19 cellular contexts compared by ENCODE assay signal in the genomic region with DNA sequence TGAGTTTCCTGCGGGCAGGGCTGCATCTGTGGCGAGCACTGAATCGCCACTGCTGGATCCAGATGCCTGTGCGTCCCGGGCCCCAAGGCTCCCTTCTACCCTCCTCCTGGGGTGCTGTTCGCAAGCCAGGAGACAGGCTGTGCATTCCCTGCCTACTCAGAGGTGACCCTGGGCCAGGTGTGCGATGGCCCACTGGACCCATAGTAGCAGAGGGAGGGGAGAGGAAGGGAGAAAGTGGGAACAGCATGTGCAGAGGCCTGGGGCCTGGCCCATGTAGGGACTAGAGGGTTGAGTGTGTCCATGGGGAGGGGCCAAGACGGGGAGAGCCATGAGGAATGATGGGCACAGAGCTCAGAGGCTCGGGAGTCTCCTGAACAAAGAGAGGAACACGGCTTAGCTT. TPM values are rescaled to one million over a fixed set of nuclear protein-coding genes. Genes with fewer than 3 reads are reported as not detected.
DNase-seq lines count a peak whose midpoint lies in the region; ATAC-seq and TF ChIP-seq lines count a peak whose summit lies in the region.
"Had no signal": no experiment of that assay in that cellular context is flagged by ENCODE, and none has a peak within 500 bp of the region (broad histone marks: within the 10 kb centered on the region; RNA-seq: fewer than 3 reads in every experiment).

No MANE protein-coding gene starts in this region.

- no peak for DNase-seq in Right ventricle myocardium inferior (ENCODE audit: missing footprints)
- no peak for DNase-seq in right atrium auricular region (ENCODE audit: low spot score)
- DNase-seq in esophagus muscularis mucosa (ENCODE audit: extremely low spot score), result no peak
- no peak for DNase-seq in upper lobe of right lung
- DNase-seq in COLO668 (lab: John Stamatoyannopoulos, UW; ENCODE audit: unreplicated experiment), result no peak
- no peak for DNase-seq in NCI-H526 (lab: John Stamatoyannopoulos, UW)
- DNase-seq in CD4-positive, alpha-beta memory T cell, result no peak
- DNase-seq: activated T-cell treated with anti-CD3 and anti-CD28 coated beads for 4 hours; CD4-positive, CD25-positive, alpha-beta regulatory T cell; effector memory CD4-positive, alpha-beta T cell; KG1; NCI-H2171; stimulated activated CD4-positive, alpha-beta T cell treated with anti-CD3 and anti-CD28 coated beads, Interleukin-12 subunit alpha, Interleukin-12 subunit beta, amount 100 ng/mL, for 4 hours; stimulated activated naive CD4-positive, alpha-beta T cell; T-helper 2 cell had no signal

- no peaks in the 10 kb centered on the region for H3K27me3 ChIP-seq in right atrium auricular region
- H3K27me3 ChIP-seq in esophagus muscularis mucosa, result no peaks in the 10 kb centered on the region
- H3K27me3 ChIP-seq in muscle layer of colon (ENCODE audit: control insufficient read depth in 1 of 2, insufficient read depth in 2 of 2, low read length in 2 of 2), result no peaks in the 10 kb centered on the region
- H3K27me3 ChIP-seq in upper lobe of right lung, result no peaks in the 10 kb centered on the region
- H3K27me3 ChIP-seq in CD4-positive, alpha-beta memory T cell (ENCODE audit: insufficient read depth, low read length), result no peaks in the 10 kb centered on the region
- H3K27me3 ChIP-seq: gastroesophageal sphincter had no signal

- H3K27ac ChIP-seq in right atrium auricular region (peak overlapping the region in 1 of 2 donors; percentile 1), esophagus muscularis mucosa (replicated peaks in 1 of 4) (peak overlapping the region in 3 of 4 donors; percentile 49 to 61 (median 56)), muscle layer of colon (ENCODE audit: low read depth, low read length) (peak overlapping the region; percentile 2), upper lobe of right lung (no peak overlapping the region)
- no peak overlapping the region for H3K27ac ChIP-seq in CD4-positive, alpha-beta memory T cell (ENCODE audit: low read depth, low read length)

- H3K27ac Mint-ChIP-seq in CD4-positive, alpha-beta memory T cell, result no peak overlapping the region

- H3K4me3 Mint-ChIP-seq in CD4-positive, alpha-beta memory T cell, result no peak overlapping the region
- H3K4me3 Mint-ChIP-seq: CD4-positive, CD25-positive, alpha-beta regulatory T cell had no signal

- WGBS in esophagus muscularis mucosa, result 66% methylated on average over 10 of the region's 10 CpGs

- no peak overlapping the region for H3K9ac ChIP-seq in muscle layer of colon (ENCODE audit: low read length)

- H3K4me1 ChIP-seq in right atrium auricular region, result peaks cover 0 to 30% of the 10 kb centered on the region in 2 donors
- H3K4me1 ChIP-seq in esophagus muscularis mucosa, result peaks cover 32 to 72% (median 58%) of the 10 kb centered on the region in 4 donors
- H3K4me1 ChIP-seq in muscle layer of colon (ENCODE audit: insufficient read depth, low read length), result peaks cover 53% of the 10 kb centered on the region
- peaks cover 8% of the 10 kb centered on the region for H3K4me1 ChIP-seq in upper lobe of right lung
- peaks cover 10% of the 10 kb centered on the region for H3K4me1 ChIP-seq in CD4-positive, alpha-beta memory T cell (ENCODE audit: insufficient read depth, low read length)

- no peak for TF ChIP-seq CTCF in right atrium auricular region (IDR thresholded peaks at IDR 0.05)
- TF ChIP-seq CTCF in esophagus muscularis mucosa (IDR thresholded peaks at IDR 0.05), result no peak
- no peak for TF ChIP-seq CTCF in upper lobe of right lung (IDR thresholded peaks at IDR 0.05)

- H3K4me3 ChIP-seq in right atrium auricular region, result no peak overlapping the region
- no peak overlapping the region for H3K4me3 ChIP-seq in esophagus muscularis mucosa
- no peak overlapping the region for H3K4me3 ChIP-seq in muscle layer of colon (ENCODE audit: low read depth in 1 of 2, low read length in 2 of 2)
- no peak overlapping the region for H3K4me3 ChIP-seq in upper lobe of right lung
- no peak overlapping the region for H3K4me3 ChIP-seq in CD4-positive, alpha-beta memory T cell (ENCODE audit: low read length in 2 of 2)
- H3K4me3 ChIP-seq: gastroesophageal sphincter had no signal

- intact Hi-C loops in Right ventricle myocardium inferior (cut with DNase I), result no loop called here
- intact Hi-C loops in esophagus muscularis mucosa (cut with DNase I), result no loop called here
- intact Hi-C loops in upper lobe of right lung (cut with DNase I), result no loop called here
- intact Hi-C loops in CD4-positive, alpha-beta memory T cell (cut with micrococcal nuclease), result no loop called here

- POLR2A ChIA-PET in CD4-positive, alpha-beta memory T cell (lab: Charles Lee; ENCODE audit: partially characterized antibody), result no interaction called here

- peak; percentile 22 for ATAC-seq in Right ventricle myocardium inferior
- peak; percentile 20 for ATAC-seq in upper lobe of right lung
- ATAC-seq: activated naive CD4-positive, alpha-beta T cell treated with anti-CD3 and anti-CD28 coated beads, Interleukin-2, amount 50 U/mL, for 72 hours had no signal

- H3K9me3 ChIP-seq in right atrium auricular region, result peaks cover 0 to 8% of the 10 kb centered on the region in 2 donors
- no peaks in the 10 kb centered on the region for H3K9me3 ChIP-seq in esophagus muscularis mucosa
- no peaks in the 10 kb centered on the region for H3K9me3 ChIP-seq in muscle layer of colon (ENCODE audit: low read length)
- H3K9me3 ChIP-seq in upper lobe of right lung, result no peaks in the 10 kb centered on the region
- no peaks in the 10 kb centered on the region for H3K9me3 ChIP-seq in CD4-positive, alpha-beta memory T cell (ENCODE audit: control insufficient read depth in 1 of 2, low read length in 2 of 2)
- H3K9me3 ChIP-seq: gastroesophageal sphincter had no signal

- TF ChIP-seq EP300 in esophagus muscularis mucosa (IDR thresholded peaks at IDR 0.05), result no peak

- H3K27me3 Mint-ChIP-seq in CD4-positive, alpha-beta memory T cell, result no peaks in the 10 kb centered on the region
- H3K27me3 Mint-ChIP-seq: CD4-positive, CD25-positive, alpha-beta regulatory T cell had no signal

- peaks cover 0 to 10% (median 2%) of the 10 kb centered on the region in 8 donors for H3K9me3 Mint-ChIP-seq in CD4-positive, alpha-beta memory T cell
- H3K9me3 Mint-ChIP-seq: activated naive CD4-positive, alpha-beta T cell treated with anti-CD3 and anti-CD28 coated beads, Interleukin-2, amount 50 U/mL, for 72 hours had no signal

- H3K36me3 ChIP-seq in right atrium auricular region (no peaks in the 10 kb centered on the region), esophagus muscularis mucosa (no peaks in the 10 kb centered on the region), muscle layer of colon (ENCODE audit: insufficient read depth, low read length) (no peaks in the 10 kb centered on the region), upper lobe of right lung (no peaks in the 10 kb centered on the region)
- no peaks in the 10 kb centered on the region for H3K36me3 ChIP-seq in CD4-positive, alpha-beta memory T cell (ENCODE audit: insufficient read depth, low read length)
- H3K36me3 ChIP-seq: gastroesophageal sphincter had no signal

- CTCF ChIA-PET in CD4-positive, alpha-beta memory T cell (lab: Charles Lee; ENCODE audit: partially characterized antibody), result interaction anchor here (0.6 kb wide), 1 partner anchor 455 kb away, joined by 3 read pairs; no protein-coding TSS in a partner anchor

- peaks cover 5 to 9% of the 10 kb centered on the region in 2 donors for H3K36me3 Mint-ChIP-seq in CD4-positive, alpha-beta memory T cell
- H3K36me3 Mint-ChIP-seq: activated naive CD4-positive, alpha-beta T cell treated with anti-CD3 and anti-CD28 coated beads, Interleukin-2, amount 50 U/mL, for 72 hours; CD4-positive, CD25-positive, alpha-beta regulatory T cell had no signal

- no peak for TF ChIP-seq POLR2A in esophagus muscularis mucosa (IDR thresholded peaks at IDR 0.05; ENCODE audit: low read depth)

- H3K4me1 Mint-ChIP-seq in CD4-positive, alpha-beta memory T cell, result peaks cover 8 to 16% (median 9%) of the 10 kb centered on the region in 4 donors

RNA-seq across cellular contexts. Expression of gene CARM1, which starts 27.3 kb away (rescaled TPM):
- total RNA-seq in Right ventricle myocardium inferior, result 39.5 TPM
- total RNA-seq in right atrium auricular region, result 10 to 100 TPM; 15.3 to 19.8 TPM
- 10 to 100 TPM; 24.9 to 43.5 (median 30.6) TPM for total RNA-seq in esophagus muscularis mucosa
- total RNA-seq in upper lobe of right lung, result 25.5 TPM
- total RNA-seq in CD4-positive, alpha-beta memory T cell, result 10 to 100 TPM; 25.2 to 26.5 TPM
- polyA plus RNA-seq in CD4-positive, alpha-beta memory T cell, result 1 to 10 TPM in 1 of 2 donors, under 1 TPM in 1; 0.71 to 1.8 TPM

RNA-seq across cellular contexts. Expression of gene YIPF2, which starts 29.8 kb away (rescaled TPM):
- total RNA-seq in Right ventricle myocardium inferior (15.2 TPM), right atrium auricular region (10 to 100 TPM; 23.4 to 34.3 TPM), esophagus muscularis mucosa (10 to 100 TPM; 23.3 to 50.1 (median 31.0) TPM), upper lobe of right lung (51.3 TPM)
- 10 to 100 TPM; 29.6 TPM for total RNA-seq in CD4-positive, alpha-beta memory T cell
- 10 to 100 TPM; 12.2 to 14.0 TPM for polyA plus RNA-seq in CD4-positive, alpha-beta memory T cell

RNA-seq across cellular contexts. Expression of gene TIMM29, which starts 30.0 kb away (rescaled TPM):
- total RNA-seq in Right ventricle myocardium inferior (15.3 TPM), right atrium auricular region (10 to 100 TPM; 16.5 to 22.0 TPM), esophagus muscularis mucosa (10 to 100 TPM; 32.6 to 58.7 (median 45.9) TPM), upper lobe of right lung (17.7 TPM)
- total RNA-seq in CD4-positive, alpha-beta memory T cell, result 10 to 100 TPM; 39.6 to 40.9 TPM
- polyA plus RNA-seq in CD4-positive, alpha-beta memory T cell, result 10 to 100 TPM; 17.7 to 34.6 TPM

RNA-seq across cellular contexts. Expression of gene C19orf38, which starts 50.4 kb away (rescaled TPM):
- total RNA-seq in Right ventricle myocardium inferior (1.5 TPM), right atrium auricular region (1 to 10 TPM in 1 of 2 donors, not detected in 1; 1.5 TPM), esophagus muscularis mucosa (1 to 10 TPM in 2 of 4 donors, under 1 TPM in 1, not detected in 1; 0.97 to 3.6 (median 1.1) TPM), upper lobe of right lung (7.4 TPM)
- total RNA-seq in CD4-positive, alpha-beta memory T cell, result under 1 TPM; 0.36 to 0.49 TPM
- polyA plus RNA-seq in CD4-positive, alpha-beta memory T cell, result under 1 TPM in 1 of 2 donors, not detected in 1; 0.21 TPM
- total RNA-seq: A673 had no signal

Comparison
In these comparisons a context has a peak if more than half of its experiments do, and no peak if none do; other contexts are left out.
1. H3K27ac ChIP-seq: peak in esophagus muscularis mucosa (3 of 4) and muscle layer of colon (single experiment); none in upper lobe of right lung (single experiment) and CD4-positive, alpha-beta memory T cell (single experiment).